11 cellular contexts compared by ENCODE assay signal in the genomic region with DNA sequence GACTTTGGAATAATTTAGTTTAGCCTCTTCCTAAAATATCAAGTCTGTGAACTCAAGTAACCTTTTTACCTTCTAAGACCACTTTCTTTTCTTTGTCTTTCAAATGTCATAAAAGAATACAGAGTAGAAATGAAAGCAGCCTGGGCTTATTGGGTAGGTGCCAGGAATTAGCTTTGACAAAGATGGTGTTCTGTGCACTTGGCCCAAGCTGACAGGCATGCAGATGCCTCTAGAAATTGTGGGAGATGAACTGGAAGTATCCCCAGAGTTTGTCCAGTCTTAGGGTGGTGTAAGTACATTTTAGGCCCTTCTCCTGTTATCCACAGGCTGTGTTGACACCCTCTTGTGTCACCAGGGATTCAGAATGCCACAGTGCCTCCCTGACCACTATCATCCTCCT.
DNase-seq lines count a peak whose midpoint lies in the region; ATAC-seq and TF ChIP-seq lines count a peak whose summit lies in the region.
"Had no signal": no experiment of that assay in that cellular context is flagged by ENCODE, and none has a peak within 500 bp of the region (broad histone marks: within the 10 kb centered on the region; RNA-seq: fewer than 3 reads in every experiment).

No MANE protein-coding gene starts in this region.

- H3K4me1 Mint-ChIP-seq in brain, result peaks cover 55% of the 10 kb centered on the region

- ATAC-seq in activated naive CD4-positive, alpha-beta T cell treated with anti-CD3 and anti-CD28 coated beads, Interleukin-2, amount 50 U/mL, for 72 hours, result no peak
- ATAC-seq: A549 had no signal

- H3K4me3 Mint-ChIP-seq in brain, result peak overlapping the region in 3 of 5 experiments; percentile 43 to 78 (median 56)
- H3K4me3 Mint-ChIP-seq: stimulated activated naive CD8-positive, alpha-beta T cell treated with anti-CD3 and anti-CD28 coated beads, Interleukin-15, Interleukin-2, amounts not matched to agents 100 ng/mL and 50 ng/mL, for 24 hours had no signal

- peaks cover 3% of the 10 kb centered on the region for H3K27me3 Mint-ChIP-seq in brain

- H3K27ac ChIP-seq in layer of hippocampus (ENCODE audit: low read depth, low read length) (peak overlapping the region; percentile 19), temporal lobe (ENCODE audit: low read depth, low read length) (peak overlapping the region; percentile 36)
- H3K27ac ChIP-seq: A549 had no signal

- no peaks in the 10 kb centered on the region for H3K36me3 Mint-ChIP-seq in brain
- H3K36me3 Mint-ChIP-seq in activated naive CD4-positive, alpha-beta T cell treated with anti-CD3 and anti-CD28 coated beads, Interleukin-2, amount 50 U/mL, for 72 hours, result no peaks in the 10 kb centered on the region

- DNase-seq in DMS153 treated with DMSO at 0.1 percent for 48 hours (lab: John Stamatoyannopoulos, UW; ENCODE audit: unreplicated experiment) (peak; percentile 20), DMS153 (lab: John Stamatoyannopoulos, UW) (no peak), NCI-H2227 (lab: John Stamatoyannopoulos, UW; ENCODE audit: unreplicated experiment) (no peak), NCI-H187 treated with DMSO at 0.1 percent for 48 hours (lab: John Stamatoyannopoulos, UW) (no peak)
- DNase-seq in activated naive CD4-positive, alpha-beta T cell treated with anti-CD3 and anti-CD28 coated beads, Interleukin-2, amount 50 U/mL, for 72 hours (ENCODE audit: low spot score in 2 of 2), result no peak
- DNase-seq: MG63 had no signal

- no peak for TF ChIP-seq CTCF in brain (conservative IDR thresholded peaks at IDR 0.05)

- H3K27ac Mint-ChIP-seq in brain, result peak overlapping the region; percentile 84 to 98 (median 95)
- no peak overlapping the region for H3K27ac Mint-ChIP-seq in activated naive CD4-positive, alpha-beta T cell treated with anti-CD3 and anti-CD28 coated beads, Interleukin-2, amount 50 U/mL, for 72 hours

- H3K9me3 Mint-ChIP-seq in brain, result peaks cover 0 to 4% (median 0%) of the 10 kb centered on the region in 5 experiments
- no peaks in the 10 kb centered on the region for H3K9me3 Mint-ChIP-seq in activated naive CD4-positive, alpha-beta T cell treated with anti-CD3 and anti-CD28 coated beads, Interleukin-2, amount 50 U/mL, for 72 hours
- H3K9me3 Mint-ChIP-seq: stimulated activated naive CD8-positive, alpha-beta T cell treated with anti-CD3 and anti-CD28 coated beads, Interleukin-15, Interleukin-2, amounts not matched to agents 100 ng/mL and 50 ng/mL, for 24 hours had no signal

- no peaks in the 10 kb centered on the region for H3K27me3 ChIP-seq in layer of hippocampus (ENCODE audit: control insufficient read depth, insufficient read depth, low read length)
- H3K27me3 ChIP-seq: MG63 had no signal

Comparison
In these comparisons a context has a peak if more than half of its experiments do, and no peak if none do; other contexts are left out.
1. H3K27ac Mint-ChIP-seq: peak in brain (5 of 5); none in activated naive CD4-positive, alpha-beta T cell treated with anti-CD3 and anti-CD28 coated beads, Interleukin-2, amount 50 U/mL, for 72 hours (0 of 2).